Comparison of ENCODE assay signal across 26 cellular contexts in genomic region chr3:65503776-65504175, GRCh38.
"Had no signal": no experiment of that assay in that cellular context is flagged by ENCODE, and none has a peak within 500 bp of the region (broad histone marks: within the 10 kb centered on the region; RNA-seq: fewer than 3 reads in every experiment).

No MANE protein-coding gene starts in this region.

- H3K36me3 ChIP-seq: brain microvascular endothelial cell, esophagus muscularis mucosa, gastrocnemius medialis, heart left ventricle had no signal

- DNase-seq: activated CD4-positive, alpha-beta memory T cell treated with anti-CD3 and anti-CD28 coated beads for 36 hours; activated CD4-positive, alpha-beta T cell treated with anti-CD3 and anti-CD28 coated beads for 36 hours; activated CD4-positive, alpha-beta T cell treated with anti-CD3 and anti-CD28 coated beads, Interleukin-2, amount 10 ng/mL, durations not matched to agents 24 days and 14 days; activated CD4-positive, CD25-positive, alpha-beta regulatory T cell; activated CD4-positive, CD25-positive, alpha-beta regulatory T cell treated with anti-CD3 and anti-CD28 coated beads, Interleukin-2, amount 50 U/mL, for 72 hours; activated CD8-positive, alpha-beta memory T cell treated with anti-CD3 and anti-CD28 coated beads, Interleukin-2, amount 10 ng/mL, durations not matched to agents 7 days and 5 days; activated CD8-positive, alpha-beta memory T cell treated with anti-CD3 and anti-CD28 coated beads, Interleukin-2, amount 50 U/mL, for 4 hours; activated CD8-positive, alpha-beta T cell treated with anti-CD3 and anti-CD28 coated beads, Interleukin-2, amount 10 ng/mL, durations not matched to agents 7 days and 5 days; activated gamma-delta T cell; activated naive CD4-positive, alpha-beta T cell; activated naive CD4-positive, alpha-beta T cell treated with anti-CD3 and anti-CD28 coated beads, Interleukin-2, amount 10 ng/mL, durations not matched to agents 7 days and 5 days; activated naive CD8-positive, alpha-beta T cell treated with anti-CD3 and anti-CD28 coated beads, Interleukin-2, amount 10 ng/mL, durations not matched to agents 7 days and 5 days; activated T-cell treated with anti-CD3 and anti-CD28 coated beads, Interleukin-2, amount 50 U/mL, for 1 hour; activated T-cell treated with anti-CD3 and anti-CD28 coated beads, Interleukin-2, amount 50 U/mL, for 72 hours; brain microvascular endothelial cell; caudate nucleus; cortex of kidney; dermis blood vessel endothelial cell; effector CD4-positive, alpha-beta T cell; effector memory CD8-positive, alpha-beta T cell; gastrocnemius medialis; glutamatergic neuron; heart left ventricle; T-helper 2 cell had no signal

- H3K9me3 ChIP-seq: esophagus muscularis mucosa, gastrocnemius medialis had no signal

- H3K4me3 ChIP-seq: esophagus muscularis mucosa, gastrocnemius medialis, heart left ventricle had no signal

- H3K4me1 ChIP-seq: esophagus muscularis mucosa, foreskin keratinocyte, gastrocnemius medialis had no signal

- H3K27ac ChIP-seq: brain microvascular endothelial cell, esophagus muscularis mucosa, foreskin keratinocyte, gastrocnemius medialis, heart left ventricle had no signal

- H3K27me3 ChIP-seq: brain microvascular endothelial cell, esophagus muscularis mucosa, foreskin keratinocyte, gastrocnemius medialis, heart left ventricle had no signal
